1 cellular context compared by ENCODE assay signal in genomic region chr19:49468746-49469447, GRCh38.
TF ChIP-seq lines count a peak whose summit lies in the region.

No MANE protein-coding gene starts in this region.

TF ChIP-seq in A549, 52 proteins besides CTCF, POLR2A, EP300 and RAD21 (continued from another document):
- TF ChIP-seq MYC (IDR thresholded peaks at IDR 0.05; ENCODE audit: borderline replicate concordance, low read length) (no peak), ZNF302 (CRISPR knock-in tag; IDR thresholded peaks at IDR 0.05) (no peak), FOSL2 (IDR thresholded peaks at IDR 0.05) (no peak), FOSL2 (CRISPR knock-in tag; IDR thresholded peaks at IDR 0.05) (no peak)
